Comparison of ENCODE assay signal across 27 cellular contexts in the genomic region with DNA sequence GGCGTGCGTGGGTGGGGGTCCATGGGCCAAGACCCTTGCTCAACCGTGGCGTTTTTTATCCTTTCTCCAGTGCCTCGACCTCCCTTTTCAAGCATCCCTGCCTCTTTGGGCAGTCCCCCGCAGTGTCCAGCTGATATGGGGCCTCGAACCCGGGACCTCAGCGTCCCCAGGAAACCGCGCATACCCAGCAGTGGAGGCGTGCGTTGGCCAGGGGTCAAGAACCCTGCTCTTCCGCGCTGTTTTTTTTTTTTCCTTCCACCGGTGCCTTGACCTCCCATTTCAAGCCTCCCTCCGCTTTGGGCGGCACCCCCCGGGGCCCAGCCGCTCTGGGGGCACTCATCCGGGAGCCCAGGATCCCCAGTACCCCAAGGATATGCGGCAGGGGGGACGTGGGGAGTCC.
"Had no signal": no experiment of that assay in that cellular context is flagged by ENCODE, and none has a peak within 500 bp of the region (broad histone marks: within the 10 kb centered on the region; RNA-seq: fewer than 3 reads in every experiment).

No MANE protein-coding gene starts in this region.

- H3K9me3 Mint-ChIP-seq: activated CD4-positive, alpha-beta T cell treated with anti-CD3 and anti-CD28 coated beads, Interleukin-2, amount 10 ng/mL, durations not matched to agents 7 days and 5 days; activated naive CD8-positive, alpha-beta T cell treated with anti-CD3 and anti-CD28 coated beads, Interleukin-2, amount 50 U/mL, for 24 hours; WTC11 had no signal

- H3K4me3 ChIP-seq: PC-9 had no signal

- H3K36me3 Mint-ChIP-seq: activated naive CD8-positive, alpha-beta T cell; brain had no signal

- ATAC-seq: activated CD4-positive, alpha-beta T cell treated with anti-CD3 and anti-CD28 coated beads for 36 hours; activated CD4-positive, CD25-positive, alpha-beta regulatory T cell treated with anti-CD3 and anti-CD28 coated beads, Interleukin-2, amount 50 U/mL, for 24 hours; activated CD8-positive, alpha-beta T cell treated with anti-CD3 and anti-CD28 coated beads, Interleukin-2, amount 10 ng/mL, durations not matched to agents 7 days and 5 days; activated naive CD8-positive, alpha-beta T cell treated with anti-CD3 and anti-CD28 coated beads, Interleukin-2, amount 50 U/mL, for 24 hours; WTC11 had no signal

- H2AFZ ChIP-seq: PC-9 had no signal

- DNase-seq: activated CD4-positive, alpha-beta T cell treated with anti-CD3 and anti-CD28 coated beads, Interleukin-2, amount 10 ng/mL, durations not matched to agents 7 days and 5 days; activated CD8-positive, alpha-beta T cell treated with anti-CD3 and anti-CD28 coated beads, Interleukin-2, amount 10 ng/mL, durations not matched to agents 7 days and 5 days; activated gamma-delta T cell treated with Interleukin-2 at 50 U/mL for 16 hours; activated naive CD4-positive, alpha-beta T cell treated with anti-CD3 and anti-CD28 coated beads for 36 hours; activated naive CD8-positive, alpha-beta T cell treated with anti-CD3 and anti-CD28 coated beads, Interleukin-2, amount 50 U/mL, for 24 hours; activated T-cell treated with anti-CD3 and anti-CD28 coated beads, Interleukin-2, amount 50 U/mL, for 24 hours; anterior cingulate cortex; caudate nucleus; cerebellar nuclear complex; NCI-H1092 treated with DMSO at 0.1 percent for 48 hours; NCI-H1417; NCI-H146; NCI-H187; NCI-H2029 treated with DMSO at 0.1 percent for 48 hours; NCI-H2107; NCI-H2171; NCI-H510A; PC-9; Right ventricle myocardium superior had no signal

- H3K4me3 Mint-ChIP-seq: activated CD4-positive, alpha-beta T cell treated with anti-CD3 and anti-CD28 coated beads for 36 hours; activated CD4-positive, alpha-beta T cell treated with anti-CD3 and anti-CD28 coated beads, Interleukin-2, amount 10 ng/mL, durations not matched to agents 7 days and 5 days; activated CD8-positive, alpha-beta T cell treated with anti-CD3 and anti-CD28 coated beads, Interleukin-2, amount 10 ng/mL, durations not matched to agents 7 days and 5 days; activated naive CD4-positive, alpha-beta T cell treated with anti-CD3 and anti-CD28 coated beads for 36 hours; activated naive CD8-positive, alpha-beta T cell; activated naive CD8-positive, alpha-beta T cell treated with anti-CD3 and anti-CD28 coated beads, Interleukin-2, amount 50 U/mL, for 24 hours; activated T-cell treated with anti-CD3 and anti-CD28 coated beads, Interleukin-2, amount 50 U/mL, for 24 hours; brain; T-helper 1 cell treated with Interleukin-12 subunit alpha and Interleukin-12 subunit beta and Interleukin-4 antibody, amounts not matched to agents 30 μg/mL and 1 μg/mL, for 36 hours; T-helper 2 cell treated with Interferon-gamma antibody and Interleukin-4, amounts not matched to agents 5 μg/mL and 100 μg/mL, for 36 hours; WTC11 had no signal

- H3K27ac ChIP-seq: KMS-11, PC-9 had no signal

- H3K4me2 ChIP-seq: PC-9 had no signal

- H3K27ac Mint-ChIP-seq: activated CD4-positive, alpha-beta T cell treated with anti-CD3 and anti-CD28 coated beads for 36 hours; activated CD4-positive, alpha-beta T cell treated with anti-CD3 and anti-CD28 coated beads, Interleukin-2, amount 10 ng/mL, durations not matched to agents 7 days and 5 days; activated CD8-positive, alpha-beta T cell treated with anti-CD3 and anti-CD28 coated beads, Interleukin-2, amount 10 ng/mL, durations not matched to agents 7 days and 5 days; activated naive CD4-positive, alpha-beta T cell treated with anti-CD3 and anti-CD28 coated beads for 36 hours; activated naive CD8-positive, alpha-beta T cell; activated naive CD8-positive, alpha-beta T cell treated with anti-CD3 and anti-CD28 coated beads, Interleukin-2, amount 50 U/mL, for 24 hours; activated T-cell treated with anti-CD3 and anti-CD28 coated beads, Interleukin-2, amount 50 U/mL, for 24 hours; brain; T-helper 1 cell treated with Interleukin-12 subunit alpha and Interleukin-12 subunit beta and Interleukin-4 antibody, amounts not matched to agents 30 μg/mL and 1 μg/mL, for 36 hours; T-helper 2 cell treated with Interferon-gamma antibody and Interleukin-4, amounts not matched to agents 5 μg/mL and 100 μg/mL, for 36 hours; WTC11 had no signal

- H3K4me1 Mint-ChIP-seq: activated CD4-positive, alpha-beta T cell treated with anti-CD3 and anti-CD28 coated beads for 36 hours; activated CD4-positive, alpha-beta T cell treated with anti-CD3 and anti-CD28 coated beads, Interleukin-2, amount 10 ng/mL, durations not matched to agents 7 days and 5 days; activated naive CD8-positive, alpha-beta T cell treated with anti-CD3 and anti-CD28 coated beads, Interleukin-2, amount 50 U/mL, for 24 hours; brain; WTC11 had no signal

- H3K27me3 Mint-ChIP-seq: activated CD4-positive, alpha-beta T cell treated with anti-CD3 and anti-CD28 coated beads for 36 hours; activated CD4-positive, alpha-beta T cell treated with anti-CD3 and anti-CD28 coated beads, Interleukin-2, amount 10 ng/mL, durations not matched to agents 7 days and 5 days; activated naive CD8-positive, alpha-beta T cell; activated naive CD8-positive, alpha-beta T cell treated with anti-CD3 and anti-CD28 coated beads, Interleukin-2, amount 50 U/mL, for 24 hours; activated T-cell treated with anti-CD3 and anti-CD28 coated beads, Interleukin-2, amount 50 U/mL, for 24 hours; brain had no signal

- H3K9ac ChIP-seq: KMS-11 had no signal
